Comparison of ENCODE assay signal across 1 cellular context in genomic region chr14:77375973-77376372, GRCh38.
TF ChIP-seq lines count a peak whose summit lies in the region.

No MANE protein-coding gene starts in this region.

TF ChIP-seq in liver, 16 proteins besides CTCF, POLR2A, EP300 and RAD21 (continued from another document):
- no peak for TF ChIP-seq SP1 (IDR thresholded peaks at IDR 0.05)
- no peak for TF ChIP-seq JUND (IDR thresholded peaks at IDR 0.05)
- TF ChIP-seq HNF4A (conservative IDR thresholded peaks at IDR 0.05): no peak
- TF ChIP-seq GABPA (IDR thresholded peaks at IDR 0.05 in 1 of 2, conservative IDR thresholded peaks at IDR 0.05 in 1 of 2): no peak
- TF ChIP-seq NR2F2 (IDR thresholded peaks at IDR 0.05): no peak
- TF ChIP-seq ATF3 (IDR thresholded peaks at IDR 0.05): no peak
- no peak for TF ChIP-seq FOXA2 (IDR thresholded peaks at IDR 0.05)
- TF ChIP-seq YY1 (IDR thresholded peaks at IDR 0.05): no peak
